ENCODE assay signal across 7 cellular contexts in the genomic region with DNA sequence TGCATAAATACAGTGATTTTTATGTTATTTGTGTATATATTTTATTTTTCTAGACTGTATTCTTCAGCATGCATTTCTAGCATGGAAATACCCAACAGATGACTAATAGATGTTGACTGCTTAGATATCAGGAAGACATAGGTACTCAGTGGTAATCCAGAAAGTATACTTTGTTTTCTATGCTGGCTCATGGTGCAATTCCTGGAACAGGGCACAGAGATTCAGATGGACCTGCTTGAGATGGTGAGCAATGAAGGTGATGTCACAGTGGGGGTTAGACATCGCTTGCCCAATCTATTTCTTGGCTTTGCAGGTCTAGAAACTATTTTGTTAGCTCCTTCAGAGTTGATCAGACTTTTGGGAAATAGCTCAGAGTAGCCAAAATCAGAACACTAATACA. TPM values are rescaled to one million over a fixed set of nuclear protein-coding genes. Genes with fewer than 3 reads are reported as not detected.
DNase-seq lines count a peak whose midpoint lies in the region; ATAC-seq and TF ChIP-seq lines count a peak whose summit lies in the region.
"Not testable (repeated sequence)": the region's sequence is repeated elsewhere in the genome, so short reads cannot be mapped to it uniquely, and the experiment has no call there.

No MANE protein-coding gene starts in this region.

- peak overlapping the region in 1 of 2 donors; percentile 72 for H3K27ac ChIP-seq in left lung

- H3K27ac Mint-ChIP-seq in activated T-cell treated with anti-CD3 and anti-CD28 coated beads, Interleukin-2, amount 50 U/mL, for 72 hours, result peak overlapping the region; percentile 75
- H3K27ac Mint-ChIP-seq in activated naive CD8-positive, alpha-beta T cell treated with anti-CD3 and anti-CD28 coated beads, Interleukin-2, amount 50 U/mL, for 24 hours, result peak overlapping the region; percentile 48

- not testable (repeated sequence) for TF ChIP-seq CTCF in epithelial cell of esophagus (IDR thresholded peaks at IDR 0.05; ENCODE audit: insufficient read depth, low read depth, low read length, missing control alignments); left lung (IDR thresholded peaks at IDR 0.05)

- DNase-seq in HPDE6-E6E7 (ENCODE audit: extremely low spot score) (peak; percentile 5), epithelial cell of esophagus (ENCODE audit: low read depth) (peak; percentile 87)
- DNase-seq in activated T-cell treated with anti-CD3 and anti-CD28 coated beads, Interleukin-2, amount 50 U/mL, for 72 hours, result peak; percentile 21 to 25
- not testable (repeated sequence) for DNase-seq in activated naive CD8-positive, alpha-beta T cell treated with anti-CD3 and anti-CD28 coated beads, Interleukin-2, amount 50 U/mL, for 24 hours; left lung
- DNase-seq in stimulated activated CD4-positive, alpha-beta T cell treated with anti-CD3 and anti-CD28 coated beads, Interleukin-1b, Interleukin-23, amount 100 ng/mL, for 48 hours, result peak; percentile 32

- H3K27me3 Mint-ChIP-seq in activated T-cell treated with anti-CD3 and anti-CD28 coated beads, Interleukin-2, amount 50 U/mL, for 72 hours (ENCODE audit: low read depth); activated naive CD8-positive, alpha-beta T cell treated with anti-CD3 and anti-CD28 coated beads, Interleukin-2, amount 50 U/mL, for 24 hours: not testable (repeated sequence)

- peak; percentile 72 to 76 for ATAC-seq in activated CD4-positive, CD25-positive, alpha-beta regulatory T cell treated with anti-CD3 and anti-CD28 coated beads, Interleukin-2, amount 50 U/mL, for 24 hours
- ATAC-seq in activated T-cell treated with anti-CD3 and anti-CD28 coated beads, Interleukin-2, amount 50 U/mL, for 72 hours (replicated peaks in 1 of 2), result peak; percentile 80 to 84
- ATAC-seq in activated naive CD8-positive, alpha-beta T cell treated with anti-CD3 and anti-CD28 coated beads, Interleukin-2, amount 50 U/mL, for 24 hours, result peak; percentile 78
- ATAC-seq in left lung, result peak; percentile 47

- H3K36me3 ChIP-seq in left lung, result not testable (repeated sequence)

- not testable (repeated sequence) for H3K9me3 Mint-ChIP-seq in activated T-cell treated with anti-CD3 and anti-CD28 coated beads, Interleukin-2, amount 50 U/mL, for 72 hours; activated naive CD8-positive, alpha-beta T cell treated with anti-CD3 and anti-CD28 coated beads, Interleukin-2, amount 50 U/mL, for 24 hours

- H3K9me3 ChIP-seq in left lung, result not testable (repeated sequence)

- not testable (repeated sequence) for H3K36me3 Mint-ChIP-seq in activated T-cell treated with anti-CD3 and anti-CD28 coated beads, Interleukin-2, amount 50 U/mL, for 72 hours (ENCODE audit: insufficient read depth in 2 of 2)
- H3K36me3 Mint-ChIP-seq in activated naive CD8-positive, alpha-beta T cell treated with anti-CD3 and anti-CD28 coated beads, Interleukin-2, amount 50 U/mL, for 24 hours (ENCODE audit: low read depth), result peaks cover 14% of the 10 kb centered on the region

- H3K27me3 ChIP-seq in left lung, result not testable (repeated sequence)

- H3K4me3 Mint-ChIP-seq in activated T-cell treated with anti-CD3 and anti-CD28 coated beads, Interleukin-2, amount 50 U/mL, for 72 hours, result peak overlapping the region in 1 of 2 donors; percentile 46
- not testable (repeated sequence) for H3K4me3 Mint-ChIP-seq in activated naive CD8-positive, alpha-beta T cell treated with anti-CD3 and anti-CD28 coated beads, Interleukin-2, amount 50 U/mL, for 24 hours

- peaks cover 0 to 24% of the 10 kb centered on the region in 2 donors for H3K4me1 ChIP-seq in left lung

- H3K4me1 Mint-ChIP-seq in activated T-cell treated with anti-CD3 and anti-CD28 coated beads, Interleukin-2, amount 50 U/mL, for 72 hours (ENCODE audit: low read depth); activated naive CD8-positive, alpha-beta T cell treated with anti-CD3 and anti-CD28 coated beads, Interleukin-2, amount 50 U/mL, for 24 hours: not testable (repeated sequence)

- H3K4me3 ChIP-seq in epithelial cell of esophagus (ENCODE audit: low read length); left lung: not testable (repeated sequence)

- intact Hi-C loops in left lung (cut with DNase I), result not testable (repeated sequence)

RNA-seq across cellular contexts. Expression of a gene that starts 41.5 kb away (rescaled TPM):
- total RNA-seq in activated T-cell treated with anti-CD3 and anti-CD28 coated beads, Interleukin-2, amount 50 U/mL, for 72 hours, result 10 to 100 TPM; 39.3 to 41.5 TPM
- total RNA-seq in left lung, result 10 to 100 TPM; 32.9 to 53.4 TPM
